16 cellular contexts compared by ENCODE assay signal in genomic region chr15:60871731-60872130, GRCh38.
"Had no signal": no experiment of that assay in that cellular context is flagged by ENCODE, and none has a peak within 500 bp of the region (broad histone marks: within the 10 kb centered on the region; RNA-seq: fewer than 3 reads in every experiment).

No MANE protein-coding gene starts in this region.

- H3K27ac ChIP-seq: esophagus muscularis mucosa, tibial nerve had no signal

- ATAC-seq: activated CD8-positive, alpha-beta memory T cell treated with anti-CD3 and anti-CD28 coated beads, Interleukin-2, amount 10 ng/mL, durations not matched to agents 7 days and 5 days; natural killer cell treated with Interleukin-12 subunit alpha and Interleukin-12 subunit beta and Interleukin-15 and Interleukin-18, amount 100 ng/mL, for 72 hours had no signal

- H3K27me3 ChIP-seq: esophagus muscularis mucosa, tibial nerve had no signal

- H3K36me3 Mint-ChIP-seq: activated CD8-positive, alpha-beta memory T cell treated with anti-CD3 and anti-CD28 coated beads, Interleukin-2, amount 10 ng/mL, durations not matched to agents 7 days and 5 days; activated naive CD8-positive, alpha-beta T cell treated with anti-CD3 and anti-CD28 coated beads, Interleukin-2, amount 10 ng/mL, durations not matched to agents 7 days and 5 days; natural killer cell treated with Interleukin-12 subunit alpha and Interleukin-12 subunit beta and Interleukin-15 and Interleukin-18, amount 100 ng/mL, for 72 hours had no signal

- H3K27me3 Mint-ChIP-seq: activated B cell treated with CpG ODN at 0.5 μM for 24 hours had no signal

- H3K36me3 ChIP-seq: esophagus muscularis mucosa, tibial nerve had no signal

- H3K9me3 Mint-ChIP-seq: activated B cell treated with CpG ODN at 0.5 μM for 24 hours; activated CD4-positive, alpha-beta memory T cell treated with anti-CD3 and anti-CD28 coated beads, Interleukin-2, amount 10 ng/mL, durations not matched to agents 7 days and 5 days; activated naive CD8-positive, alpha-beta T cell treated with anti-CD3 and anti-CD28 coated beads, Interleukin-2, amount 10 ng/mL, durations not matched to agents 7 days and 5 days; dendritic cell treated with granulocyte-macrophage colony-stimulating factor and Interleukin-4, amounts not matched to agents 40 ng/mL and 50 ng/mL, for 4 days; natural killer cell treated with Interleukin-12 subunit alpha and Interleukin-12 subunit beta and Interleukin-15 and Interleukin-18, amount 100 ng/mL, for 72 hours had no signal

- DNase-seq: activated B cell treated with CpG ODN at 0.5 μM for 24 hours; activated CD4-positive, alpha-beta memory T cell treated with anti-CD3 and anti-CD28 coated beads, Interleukin-2, amount 10 ng/mL, durations not matched to agents 7 days and 5 days; activated CD4-positive, alpha-beta T cell treated with anti-CD3 and anti-CD28 coated beads for 4 hours; activated CD8-positive, alpha-beta memory T cell treated with anti-CD3 and anti-CD28 coated beads, Interleukin-2, amount 10 ng/mL, durations not matched to agents 7 days and 5 days; activated naive CD8-positive, alpha-beta T cell treated with anti-CD3 and anti-CD28 coated beads, Interleukin-2, amount 10 ng/mL, durations not matched to agents 7 days and 5 days; effector memory CD4-positive, alpha-beta T cell; foreskin melanocyte; glutamatergic neuron; mesendoderm; stimulated activated naive CD4-positive, alpha-beta T cell; T-helper 1 cell; T-helper 9 cell had no signal

- H3K9me3 ChIP-seq: esophagus muscularis mucosa, tibial nerve had no signal

- H3K27ac Mint-ChIP-seq: activated B cell treated with CpG ODN at 0.5 μM for 24 hours; activated CD4-positive, alpha-beta memory T cell treated with anti-CD3 and anti-CD28 coated beads, Interleukin-2, amount 10 ng/mL, durations not matched to agents 7 days and 5 days; activated CD8-positive, alpha-beta memory T cell treated with anti-CD3 and anti-CD28 coated beads, Interleukin-2, amount 10 ng/mL, durations not matched to agents 7 days and 5 days; activated naive CD8-positive, alpha-beta T cell treated with anti-CD3 and anti-CD28 coated beads, Interleukin-2, amount 10 ng/mL, durations not matched to agents 7 days and 5 days; dendritic cell treated with granulocyte-macrophage colony-stimulating factor and Interleukin-4, amounts not matched to agents 40 ng/mL and 50 ng/mL, for 4 days; natural killer cell treated with Interleukin-12 subunit alpha and Interleukin-12 subunit beta and Interleukin-15 and Interleukin-18, amount 100 ng/mL, for 72 hours had no signal

- H3K4me3 Mint-ChIP-seq: activated B cell treated with CpG ODN at 0.5 μM for 24 hours; activated CD4-positive, alpha-beta memory T cell treated with anti-CD3 and anti-CD28 coated beads, Interleukin-2, amount 10 ng/mL, durations not matched to agents 7 days and 5 days; activated CD8-positive, alpha-beta memory T cell treated with anti-CD3 and anti-CD28 coated beads, Interleukin-2, amount 10 ng/mL, durations not matched to agents 7 days and 5 days; activated naive CD8-positive, alpha-beta T cell treated with anti-CD3 and anti-CD28 coated beads, Interleukin-2, amount 10 ng/mL, durations not matched to agents 7 days and 5 days; dendritic cell treated with granulocyte-macrophage colony-stimulating factor and Interleukin-4, amounts not matched to agents 40 ng/mL and 50 ng/mL, for 4 days; natural killer cell treated with Interleukin-12 subunit alpha and Interleukin-12 subunit beta and Interleukin-15 and Interleukin-18, amount 100 ng/mL, for 72 hours had no signal

- H3K4me3 ChIP-seq: esophagus muscularis mucosa, tibial nerve had no signal

- H3K4me1 Mint-ChIP-seq: activated B cell treated with CpG ODN at 0.5 μM for 24 hours; activated CD4-positive, alpha-beta memory T cell treated with anti-CD3 and anti-CD28 coated beads, Interleukin-2, amount 10 ng/mL, durations not matched to agents 7 days and 5 days; activated CD8-positive, alpha-beta memory T cell treated with anti-CD3 and anti-CD28 coated beads, Interleukin-2, amount 10 ng/mL, durations not matched to agents 7 days and 5 days; activated naive CD8-positive, alpha-beta T cell treated with anti-CD3 and anti-CD28 coated beads, Interleukin-2, amount 10 ng/mL, durations not matched to agents 7 days and 5 days had no signal
